ENCODE assay signal across 1 cellular context in genomic region chr17:82450357-82451106, GRCh38.
A peak's percentile ranks its signal among the peaks of the same experiment; 100 is the strongest.
TF ChIP-seq lines count a peak whose summit lies in the region.

Gene CYBC1 (minus strand): TSS chr17:82450752. CDS start chr17:82449254, 1,498 bp downstream.

TF ChIP-seq in HepG2, 621 proteins besides CTCF, POLR2A, EP300 and RAD21 (continued from another document and continues in another):
- TF ChIP-seq HNF4G (IDR thresholded peaks at IDR 0.05; ENCODE audit: borderline replicate concordance, low read depth, low read length): no peak
- TF ChIP-seq HNF4G (CRISPR knock-in tag; IDR thresholded peaks at IDR 0.05; ENCODE audit: borderline replicate concordance, low read depth): peak; percentile 35; the same call in 1 of the 2 replicates
- TF ChIP-seq, protein P1, sequence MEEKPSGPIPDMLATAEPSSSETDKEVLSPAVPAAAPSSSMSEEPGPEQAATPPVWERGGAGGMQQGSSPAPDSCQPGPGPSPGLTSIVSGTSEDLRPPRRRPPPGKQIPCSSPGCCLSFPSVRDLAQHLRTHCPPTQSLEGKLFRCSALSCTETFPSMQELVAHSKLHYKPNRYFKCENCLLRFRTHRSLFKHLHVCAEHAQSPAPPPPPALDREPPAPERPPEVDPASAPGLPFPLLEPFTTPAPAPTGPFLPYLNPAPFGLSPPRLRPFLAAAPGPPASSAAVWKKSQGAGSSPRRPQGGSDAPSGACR (CRISPR knock-in tag; IDR thresholded peaks at IDR 0.05): peak; percentile 51; the same call in 1 of the 2 replicates
- TF ChIP-seq XRCC5 (optimal IDR thresholded peaks at IDR 0.05; ENCODE audit: low read length): peak; percentile 92
- no peak for TF ChIP-seq ZNF17 (CRISPR knock-in tag; IDR thresholded peaks at IDR 0.05)
- peak; percentile 51 for TF ChIP-seq NFYC (CRISPR knock-in tag; IDR thresholded peaks at IDR 0.05)
- TF ChIP-seq E2F1 (CRISPR knock-in tag; IDR thresholded peaks at IDR 0.05): 0 out of 2 replicates have a peak, but pooled peaks have one; percentile 51
- no peak for TF ChIP-seq RCOR2 (CRISPR knock-in tag; IDR thresholded peaks at IDR 0.05)
- TF ChIP-seq, protein P2, sequence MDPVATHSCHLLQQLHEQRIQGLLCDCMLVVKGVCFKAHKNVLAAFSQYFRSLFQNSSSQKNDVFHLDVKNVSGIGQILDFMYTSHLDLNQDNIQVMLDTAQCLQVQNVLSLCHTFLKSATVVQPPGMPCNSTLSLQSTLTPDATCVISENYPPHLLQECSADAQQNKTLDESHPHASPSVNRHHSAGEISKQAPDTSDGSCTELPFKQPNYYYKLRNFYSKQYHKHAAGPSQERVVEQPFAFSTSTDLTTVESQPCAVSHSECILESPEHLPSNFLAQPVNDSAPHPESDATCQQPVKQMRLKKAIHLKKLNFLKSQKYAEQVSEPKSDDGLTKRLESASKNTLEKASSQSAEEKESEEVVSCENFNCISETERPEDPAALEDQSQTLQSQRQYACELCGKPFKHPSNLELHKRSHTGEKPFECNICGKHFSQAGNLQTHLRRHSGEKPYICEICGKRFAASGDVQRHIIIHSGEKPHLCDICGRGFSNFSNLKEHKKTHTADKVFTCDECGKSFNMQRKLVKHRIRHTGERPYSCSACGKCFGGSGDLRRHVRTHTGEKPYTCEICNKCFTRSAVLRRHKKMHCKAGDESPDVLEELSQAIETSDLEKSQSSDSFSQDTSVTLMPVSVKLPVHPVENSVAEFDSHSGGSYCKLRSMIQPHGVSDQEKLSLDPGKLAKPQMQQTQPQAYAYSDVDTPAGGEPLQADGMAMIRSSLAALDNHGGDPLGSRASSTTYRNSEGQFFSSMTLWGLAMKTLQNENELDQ (CRISPR knock-in tag; IDR thresholded peaks at IDR 0.05; ENCODE audit: borderline replicate concordance): peak; percentile 47; the same call in 1 of the 2 replicates
- TF ChIP-seq RNF219 (CRISPR knock-in tag; IDR thresholded peaks at IDR 0.05): no peak
- peak; percentile 98 for TF ChIP-seq MXD3 (CRISPR knock-in tag; IDR thresholded peaks at IDR 0.05)
- peak; percentile 72 for TF ChIP-seq ZNF616 (CRISPR knock-in tag; IDR thresholded peaks at IDR 0.05; ENCODE audit: low read depth)
- TF ChIP-seq SALL1 (CRISPR knock-in tag; IDR thresholded peaks at IDR 0.05): peak; percentile 87
- TF ChIP-seq, protein P3, sequence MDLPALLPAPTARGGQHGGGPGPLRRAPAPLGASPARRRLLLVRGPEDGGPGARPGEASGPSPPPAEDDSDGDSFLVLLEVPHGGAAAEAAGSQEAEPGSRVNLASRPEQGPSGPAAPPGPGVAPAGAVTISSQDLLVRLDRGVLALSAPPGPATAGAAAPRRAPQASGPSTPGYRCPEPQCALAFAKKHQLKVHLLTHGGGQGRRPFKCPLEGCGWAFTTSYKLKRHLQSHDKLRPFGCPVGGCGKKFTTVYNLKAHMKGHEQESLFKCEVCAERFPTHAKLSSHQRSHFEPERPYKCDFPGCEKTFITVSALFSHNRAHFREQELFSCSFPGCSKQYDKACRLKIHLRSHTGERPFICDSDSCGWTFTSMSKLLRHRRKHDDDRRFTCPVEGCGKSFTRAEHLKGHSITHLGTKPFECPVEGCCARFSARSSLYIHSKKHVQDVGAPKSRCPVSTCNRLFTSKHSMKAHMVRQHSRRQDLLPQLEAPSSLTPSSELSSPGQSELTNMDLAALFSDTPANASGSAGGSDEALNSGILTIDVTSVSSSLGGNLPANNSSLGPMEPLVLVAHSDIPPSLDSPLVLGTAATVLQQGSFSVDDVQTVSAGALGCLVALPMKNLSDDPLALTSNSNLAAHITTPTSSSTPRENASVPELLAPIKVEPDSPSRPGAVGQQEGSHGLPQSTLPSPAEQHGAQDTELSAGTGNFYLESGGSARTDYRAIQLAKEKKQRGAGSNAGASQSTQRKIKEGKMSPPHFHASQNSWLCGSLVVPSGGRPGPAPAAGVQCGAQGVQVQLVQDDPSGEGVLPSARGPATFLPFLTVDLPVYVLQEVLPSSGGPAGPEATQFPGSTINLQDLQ (CRISPR knock-in tag; IDR thresholded peaks at IDR 0.05): peak; percentile 52; the same call in 1 of the 2 replicates
- TF ChIP-seq SMAD3 (CRISPR knock-in tag; IDR thresholded peaks at IDR 0.05): no peak
- TF ChIP-seq ETV5 (CRISPR knock-in tag; IDR thresholded peaks at IDR 0.05; ENCODE audit: borderline replicate concordance): peak; percentile 93
- TF ChIP-seq ZNF354B (CRISPR knock-in tag; IDR thresholded peaks at IDR 0.05): peak; percentile 83; the same call in 1 of the 2 replicates
- TF ChIP-seq ZNF749 (CRISPR knock-in tag; IDR thresholded peaks at IDR 0.05; ENCODE audit: borderline replicate concordance): no peak
- no peak for TF ChIP-seq PRDM15 (CRISPR knock-in tag; IDR thresholded peaks at IDR 0.05)
- TF ChIP-seq KDM1A (CRISPR knock-in tag; IDR thresholded peaks at IDR 0.05): no peak
- peak; percentile 77; the same call in 1 of the 2 replicates for TF ChIP-seq ZNF281 (CRISPR knock-in tag; IDR thresholded peaks at IDR 0.05; ENCODE audit: borderline replicate concordance)
- peak; percentile 49; the same call in 1 of the 2 replicates for TF ChIP-seq ZNF275 (CRISPR knock-in tag; IDR thresholded peaks at IDR 0.05; ENCODE audit: borderline replicate concordance)
- TF ChIP-seq TMF1 (CRISPR knock-in tag; IDR thresholded peaks at IDR 0.05; ENCODE audit: low read depth): peak; percentile 88; the same call in 1 of the 2 replicates
- TF ChIP-seq, protein P4, sequence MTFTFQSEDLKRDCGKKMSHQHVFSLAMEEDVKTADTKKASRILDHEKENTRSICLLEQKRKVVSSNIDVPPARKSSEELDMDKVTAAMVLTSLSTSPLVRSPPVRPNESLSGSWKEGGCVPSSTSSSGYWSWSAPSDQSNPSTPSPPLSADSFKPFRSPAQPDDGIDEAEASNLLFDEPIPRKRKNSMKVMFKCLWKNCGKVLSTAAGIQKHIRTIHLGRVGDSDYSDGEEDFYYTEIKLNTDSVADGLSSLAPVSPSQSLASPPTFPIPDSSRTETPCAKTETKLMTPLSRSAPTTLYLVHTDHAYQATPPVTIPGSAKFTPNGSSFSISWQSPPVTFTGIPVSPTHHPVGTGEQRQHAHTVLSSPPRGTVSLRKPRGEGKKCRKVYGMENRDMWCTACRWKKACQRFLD (CRISPR knock-in tag; IDR thresholded peaks at IDR 0.05; ENCODE audit: borderline replicate concordance): no peak
- peak; percentile 85 for TF ChIP-seq ZNF446 (CRISPR knock-in tag; IDR thresholded peaks at IDR 0.05)
- peak; percentile 85; the same call in 1 of the 2 replicates for TF ChIP-seq KLF12 (CRISPR knock-in tag; IDR thresholded peaks at IDR 0.05; ENCODE audit: borderline replicate concordance)
- TF ChIP-seq ZSCAN29 (CRISPR knock-in tag; conservative IDR thresholded peaks at IDR 0.05): no peak
- TF ChIP-seq, protein P5, sequence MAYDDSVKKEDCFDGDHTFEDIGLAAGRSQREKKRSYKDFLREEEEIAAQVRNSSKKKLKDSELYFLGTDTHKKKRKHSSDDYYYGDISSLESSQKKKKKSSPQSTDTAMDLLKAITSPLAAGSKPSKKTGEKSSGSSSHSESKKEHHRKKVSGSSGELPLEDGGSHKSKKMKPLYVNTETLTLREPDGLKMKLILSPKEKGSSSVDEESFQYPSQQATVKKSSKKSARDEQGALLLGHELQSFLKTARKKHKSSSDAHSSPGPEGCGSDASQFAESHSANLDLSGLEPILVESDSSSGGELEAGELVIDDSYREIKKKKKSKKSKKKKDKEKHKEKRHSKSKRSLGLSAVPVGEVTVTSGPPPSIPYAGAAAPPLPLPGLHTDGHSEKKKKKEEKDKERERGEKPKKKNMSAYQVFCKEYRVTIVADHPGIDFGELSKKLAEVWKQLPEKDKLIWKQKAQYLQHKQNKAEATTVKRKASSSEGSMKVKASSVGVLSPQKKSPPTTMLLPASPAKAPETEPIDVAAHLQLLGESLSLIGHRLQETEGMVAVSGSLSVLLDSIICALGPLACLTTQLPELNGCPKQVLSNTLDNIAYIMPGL (CRISPR knock-in tag; IDR thresholded peaks at IDR 0.05; ENCODE audit: borderline replicate concordance in 1 of 2, low read depth in 1 of 2): peak; percentile 82 to 85; a peak in 3 of 4 replicates
- no peak for TF ChIP-seq GATA4 (IDR thresholded peaks at IDR 0.05; ENCODE audit: borderline replicate concordance, low read depth)
- peak; percentile 50; the same call in 1 of the 2 replicates for TF ChIP-seq CAMTA2 (CRISPR knock-in tag; IDR thresholded peaks at IDR 0.05; ENCODE audit: borderline replicate concordance)
